In genomic region chr5:14960120-14960462, GRCh38 we compare ENCODE assay signal across 24 cellular contexts.
"Had no signal": no experiment of that assay in that cellular context is flagged by ENCODE, and none has a peak within 500 bp of the region (broad histone marks: within the 10 kb centered on the region; RNA-seq: fewer than 3 reads in every experiment).

No MANE protein-coding gene starts in this region.

- H3K9me3 ChIP-seq: MG63, SK-N-SH had no signal

- H3K9ac ChIP-seq: KMS-11, SK-N-SH had no signal

- H3K27ac ChIP-seq: brain microvascular endothelial cell, KMS-11, PC-9, VCaP had no signal

- H3K4me3 ChIP-seq: MG63, PC-9 had no signal

- H3K36me3 ChIP-seq: brain microvascular endothelial cell, MG63 had no signal

- H3K9me2 ChIP-seq: SK-N-SH had no signal

- H3K4me2 ChIP-seq: KMS-11, PC-9, SK-N-SH had no signal

- ATAC-seq: activated T-helper 17 cell treated with anti-CD3 and anti-CD28 coated beads, Interleukin-2, amount 50 U/mL, for 72 hours; Right ventricle myocardium inferior had no signal

- DNase-seq: activated CD4-positive, alpha-beta memory T cell treated with anti-CD3 and anti-CD28 coated beads for 36 hours; activated CD4-positive, alpha-beta T cell treated with anti-CD3 and anti-CD28 coated beads, Interleukin-2, amount 10 ng/mL, durations not matched to agents 7 days and 5 days; activated CD4-positive, CD25-positive, alpha-beta regulatory T cell; activated gamma-delta T cell treated with Interleukin-2 at 50 U/mL for 16 hours; activated naive CD4-positive, alpha-beta T cell treated with anti-CD3 and anti-CD28 coated beads, Interleukin-2, amount 10 ng/mL, durations not matched to agents 7 days and 5 days; activated naive CD8-positive, alpha-beta T cell treated with anti-CD3 and anti-CD28 coated beads for 36 hours; activated T-cell treated with anti-CD3 and anti-CD28 coated beads for 4 hours; activated T-cell treated with anti-CD3 and anti-CD28 coated beads, Interleukin-2, amount 50 U/mL, for 48 hours; cerebellar nuclear complex; MG63; MV-4-11; NCI-H1092 treated with DMSO at 0.1 percent for 48 hours; NCI-H1417 treated with DMSO at 0.1 percent for 48 hours; NCI-H1694 treated with DMSO at 0.1 percent for 48 hours; NCI-H2029 treated with DMSO at 0.1 percent for 48 hours; NCI-H524; SK-N-SH; T-helper 1 cell had no signal

- H3K27me3 ChIP-seq: brain microvascular endothelial cell, MG63 had no signal

- H2AFZ ChIP-seq: PC-9 had no signal
